8 cellular contexts compared by ENCODE assay signal in the genomic region with DNA sequence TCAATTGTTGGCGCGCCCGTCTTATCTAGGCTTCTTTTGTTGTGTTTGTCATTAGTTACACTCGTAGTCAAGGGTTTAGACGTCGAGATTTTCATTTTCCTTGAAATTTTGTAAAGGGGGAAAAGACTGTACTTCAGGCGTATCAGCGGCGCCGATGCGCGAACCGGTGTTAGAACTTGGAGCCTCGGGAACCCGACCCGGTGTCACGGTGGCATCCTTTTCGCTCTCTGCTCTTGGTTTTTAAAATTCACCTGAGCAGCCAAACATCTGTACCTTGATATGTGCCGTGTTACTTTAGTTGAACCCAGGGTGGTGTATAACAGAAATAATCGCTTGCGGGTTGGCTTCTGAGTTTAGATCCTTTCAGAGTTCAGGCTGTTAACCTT. TPM values are rescaled to one million over a fixed set of nuclear protein-coding genes. Genes with fewer than 3 reads are reported as not detected.
DNase-seq lines count a peak whose midpoint lies in the region; ATAC-seq and TF ChIP-seq lines count a peak whose summit lies in the region.

No MANE protein-coding gene starts in this region.

- CTCF ChIA-PET in BJ (lab: Yijun Ruan, JAX) = interaction anchor here (3.5 kb wide), 1 partner anchor 12 kb away, joined by 19 read pairs; no protein-coding TSS in a partner anchor
- CTCF ChIA-PET in naive thymus-derived CD4-positive, alpha-beta T cell (lab: Charles Lee) = no interaction called here

- no peaks in the 10 kb centered on the region for H3K27me3 Mint-ChIP-seq in central memory CD8-positive, alpha-beta T cell
- H3K27me3 Mint-ChIP-seq in naive thymus-derived CD4-positive, alpha-beta T cell = no peaks in the 10 kb centered on the region

- no peaks in the 10 kb centered on the region for H3K27me3 ChIP-seq in BJ (ENCODE audit: control insufficient read depth, insufficient read depth, low read length)
- no peaks in the 10 kb centered on the region for H3K27me3 ChIP-seq in MM.1S (replicated peaks; ENCODE audit: insufficient read depth, low read length)
- H3K27me3 ChIP-seq in naive thymus-derived CD4-positive, alpha-beta T cell (ENCODE audit: control insufficient read depth in 2 of 2, insufficient read depth in 2 of 2, low read length in 2 of 2) = no peaks in the 10 kb centered on the region

- no peak for ATAC-seq in central memory CD8-positive, alpha-beta T cell (replicated peaks; ENCODE audit: extremely low read depth, poor library complexity, severe bottlenecking)
- no peak for ATAC-seq in naive thymus-derived CD4-positive, alpha-beta T cell
- no peak for ATAC-seq in GM18498 (IDR thresholded peaks at IDR 0.05; ENCODE audit: unreplicated experiment)

- no peak overlapping the region for H3K27ac ChIP-seq in MM.1S (ENCODE audit: low read length)
- H3K27ac ChIP-seq in naive thymus-derived CD4-positive, alpha-beta T cell (ENCODE audit: low read depth, low read length) = peak overlapping the region; percentile 88

- peak overlapping the region; percentile 95 for H3K27ac Mint-ChIP-seq in central memory CD8-positive, alpha-beta T cell (ENCODE audit: low read depth)
- H3K27ac Mint-ChIP-seq in naive thymus-derived CD4-positive, alpha-beta T cell = peak overlapping the region; percentile 88 to 99 (median 94)

- H3K9me2 ChIP-seq in MM.1S (replicated peaks; ENCODE audit: insufficient read depth, low read length) = no peaks in the 10 kb centered on the region

- no peaks in the 10 kb centered on the region for H3K9me3 ChIP-seq in MM.1S (replicated peaks; ENCODE audit: insufficient read depth, low read length)
- H3K9me3 ChIP-seq in naive thymus-derived CD4-positive, alpha-beta T cell (ENCODE audit: control insufficient read depth in 2 of 3, low read length in 3 of 3) = no peaks in the 10 kb centered on the region

- no peaks in the 10 kb centered on the region for H4K20me1 ChIP-seq in MM.1S (ENCODE audit: insufficient read depth, low read length)

- peaks cover 47% of the 10 kb centered on the region for H3K36me3 Mint-ChIP-seq in central memory CD8-positive, alpha-beta T cell (ENCODE audit: insufficient read depth)
- peaks cover 0 to 19% (median 13%) of the 10 kb centered on the region in 5 donors for H3K36me3 Mint-ChIP-seq in naive thymus-derived CD4-positive, alpha-beta T cell

- H3K79me2 ChIP-seq in MM.1S (ENCODE audit: low read length) = peaks cover 51% of the 10 kb centered on the region

- H3F3A ChIP-seq in MM.1S (ENCODE audit: insufficient read depth, low read length) = no peaks in the 10 kb centered on the region; the same call in 1 of the 2 replicates

- in situ Hi-C loops in GM13976 (cut with MboI; ENCODE audit: low sequenced_read_pairs, unreplicated experiment) = no loop called here

- H2AFZ ChIP-seq in MM.1S (ENCODE audit: low read length) = peak overlapping the region; percentile 86

- peak overlapping the region; percentile 70 for H3K4me2 ChIP-seq in MM.1S (ENCODE audit: low read depth, low read length)

- intact Hi-C loops in naive thymus-derived CD4-positive, alpha-beta T cell (cut with micrococcal nuclease) = loop anchor here (1.0 to 5.0 kb wide), 20 partner anchors 8 to 633 kb away; a partner anchor contains a TSS

- peak overlapping the region; percentile 95 for H3K4me3 Mint-ChIP-seq in central memory CD8-positive, alpha-beta T cell
- peak overlapping the region; percentile 91 to 99 (median 96) for H3K4me3 Mint-ChIP-seq in naive thymus-derived CD4-positive, alpha-beta T cell

- H3K4me1 ChIP-seq in MM.1S (ENCODE audit: low read length) = peaks cover 12% of the 10 kb centered on the region
- H3K4me1 ChIP-seq in naive thymus-derived CD4-positive, alpha-beta T cell (ENCODE audit: control insufficient read depth in 2 of 2, insufficient read depth in 2 of 2, low read length in 2 of 2) = peaks cover 22% of the 10 kb centered on the region in 2 donors

- POLR2A ChIA-PET in BJ (lab: Charles Lee) = no interaction called here
- POLR2A ChIA-PET in naive thymus-derived CD4-positive, alpha-beta T cell (lab: Charles Lee) = interaction anchor here (0.6 to 2.9 kb wide), 6 partner anchors 13 to 540 kb away, joined by 3 to 12 read pairs (median 4); a partner anchor contains a TSS

- H3K36me3 ChIP-seq in BJ (ENCODE audit: control insufficient read depth, insufficient read depth, low read length) (peaks cover 4% of the 10 kb centered on the region), MM.1S (replicated peaks; ENCODE audit: insufficient read depth, low read length) (peaks cover 5% of the 10 kb centered on the region; the same call in 1 of the 2 replicates)
- H3K36me3 ChIP-seq in naive thymus-derived CD4-positive, alpha-beta T cell (ENCODE audit: control insufficient read depth in 2 of 3, insufficient read depth in 3 of 3, low read length in 3 of 3) = peaks cover 4 to 12% (median 5%) of the 10 kb centered on the region in 3 experiments

- no peak for TF ChIP-seq CTCF in BJ (IDR thresholded peaks at IDR 0.05; ENCODE audit: insufficient read depth, low read depth, low read length)
- no peak for TF ChIP-seq CTCF in MM.1S (IDR thresholded peaks at IDR 0.05; ENCODE audit: low read length)
- TF ChIP-seq CTCF in GM13976 (IDR thresholded peaks at IDR 0.05; ENCODE audit: borderline replicate concordance, control extremely low read depth, extremely low read depth, insufficient read depth, missing control alignments) = no peak

- no peaks in the 10 kb centered on the region for H3K9me3 Mint-ChIP-seq in central memory CD8-positive, alpha-beta T cell
- no peaks in the 10 kb centered on the region for H3K9me3 Mint-ChIP-seq in naive thymus-derived CD4-positive, alpha-beta T cell

- peak overlapping the region; percentile 76 for H3K9ac ChIP-seq in MM.1S (ENCODE audit: low read length)

- no peak for DNase-seq in BJ (ENCODE audit: low read depth)
- DNase-seq in MM.1S = peak; percentile 15
- no peak for DNase-seq in central memory CD8-positive, alpha-beta T cell (ENCODE audit: low spot score in 2 of 2)
- peak in 3 of 9 donors; percentile 27 to 39 (median 30) for DNase-seq in naive thymus-derived CD4-positive, alpha-beta T cell
- DNase-seq in GM13976 (ENCODE audit: low spot score) = no peak
- no peak for DNase-seq in ureter (ENCODE audit: low spot score)
- DNase-seq in NCI-H2107 treated with DMSO at 0.1 percent for 48 hours (lab: John Stamatoyannopoulos, UW; ENCODE audit: unreplicated experiment) = no peak

- H3K4me3 ChIP-seq in BJ (ENCODE audit: low read depth, low read length) (peak overlapping the region; percentile 91), MM.1S (ENCODE audit: low read length) (peak overlapping the region; percentile 98)
- peak overlapping the region; percentile 95 for H3K4me3 ChIP-seq in naive thymus-derived CD4-positive, alpha-beta T cell (ENCODE audit: low read length)

- H3K4me1 Mint-ChIP-seq in central memory CD8-positive, alpha-beta T cell = peaks cover 57% of the 10 kb centered on the region
- H3K4me1 Mint-ChIP-seq in naive thymus-derived CD4-positive, alpha-beta T cell = peaks cover 29 to 70% (median 62%) of the 10 kb centered on the region in 7 donors

RNA-seq across cellular contexts. Expression of a gene that starts 0.6 kb away (rescaled TPM):
- 10.8 and 15.1 TPM in 2 replicates for polyA plus RNA-seq in BJ (2011; rRNA removed)
- polyA minus RNA-seq in BJ (2011; rRNA and poly(A)+ RNA removed) = 10.1 and 12.5 TPM in 2 replicates
- total RNA-seq in naive thymus-derived CD4-positive, alpha-beta T cell = 10 to 100 TPM; 45.7 to 59.7 (median 50.0) TPM
- 10 to 100 TPM; 23.1 to 39.9 TPM for polyA plus RNA-seq in naive thymus-derived CD4-positive, alpha-beta T cell
- 27.5 TPM for total RNA-seq in ureter

RNA-seq across cellular contexts. Expression of a gene that starts 50.9 kb away (rescaled TPM):
- 30.9 and 45.1 TPM in 2 replicates for polyA plus RNA-seq in BJ (2011; rRNA removed)
- polyA minus RNA-seq in BJ (2011; rRNA and poly(A)+ RNA removed) = 25.7 and 26.6 TPM in 2 replicates
- total RNA-seq in naive thymus-derived CD4-positive, alpha-beta T cell = 100 to 1,000 TPM in 2 of 5 experiments, 10 to 100 TPM in 3; 74.0 to 153 (median 78.2) TPM
- polyA plus RNA-seq in naive thymus-derived CD4-positive, alpha-beta T cell = 10 to 100 TPM; 31.3 to 34.3 TPM
- 73.4 TPM for total RNA-seq in ureter
